In genomic region chr18:2822213-2822612, GRCh38 we compare ENCODE assay signal across 24 cellular contexts.
"Had no signal": no experiment of that assay in that cellular context is flagged by ENCODE, and none has a peak within 500 bp of the region (broad histone marks: within the 10 kb centered on the region; RNA-seq: fewer than 3 reads in every experiment).

No MANE protein-coding gene starts in this region.

- H3K27ac ChIP-seq: coronary artery, dorsolateral prefrontal cortex, esophagus squamous epithelium, gastroesophageal sphincter, heart left ventricle, hepatocyte, left lung, lower lobe of right lung had no signal

- FAIRE-seq: endothelial cell of umbilical vein had no signal

- H3K4me2 ChIP-seq: hepatocyte had no signal

- DNase-seq: cerebellar nuclear complex; dermis blood vessel endothelial cell; dorsolateral prefrontal cortex; effector CD4-positive, alpha-beta T cell; effector memory CD4-positive, alpha-beta T cell; esophagus squamous epithelium; foreskin fibroblast; heart left ventricle; hypothalamus; immature natural killer cell; islet precursor cell; kidney; kidney glomerular epithelial cell; left lung; left ventricle myocardium superior; lower lobe of right lung; mammary epithelial cell; mesendoderm; midbrain; naive B cell had no signal

- H3K4me3 ChIP-seq: coronary artery, dorsolateral prefrontal cortex, esophagus squamous epithelium, gastroesophageal sphincter, heart left ventricle, hepatocyte, left lung, lower lobe of right lung had no signal

- H2AFZ ChIP-seq: hepatocyte had no signal

- H3K36me3 ChIP-seq: esophagus squamous epithelium, gastroesophageal sphincter, heart left ventricle, left lung, lower lobe of right lung had no signal

- H3K9me3 ChIP-seq: esophagus squamous epithelium had no signal

- ATAC-seq: gastroesophageal sphincter, heart left ventricle, left lung, left ventricle myocardium superior, lower lobe of right lung had no signal

- H3K4me1 ChIP-seq: gastroesophageal sphincter, left lung, lower lobe of right lung had no signal

- H3K27me3 ChIP-seq: dorsolateral prefrontal cortex, esophagus squamous epithelium, gastroesophageal sphincter, heart left ventricle, hepatocyte, left lung had no signal
